8 cellular contexts compared by ENCODE assay signal in the genomic region with DNA sequence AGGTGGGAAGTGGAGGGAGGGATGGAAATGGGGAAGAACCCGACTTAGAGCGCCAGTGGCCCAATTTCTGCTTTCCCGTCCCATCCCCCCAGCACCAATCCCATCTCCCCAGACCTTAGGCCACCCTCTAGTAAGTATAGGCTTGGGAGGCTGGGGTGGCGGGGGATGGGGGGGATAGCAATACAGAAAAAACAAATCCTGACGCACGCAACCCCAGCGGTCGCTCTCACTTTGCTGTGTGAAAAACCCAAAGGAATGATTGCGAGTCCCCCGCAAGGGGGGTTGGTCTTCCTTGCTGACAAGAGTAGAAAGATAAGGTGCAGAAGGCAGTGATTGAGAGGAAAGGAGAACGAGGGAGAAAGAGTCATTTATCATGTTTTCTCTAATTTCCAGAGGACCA. TPM values are rescaled to one million over a fixed set of nuclear protein-coding genes. Genes with fewer than 3 reads are reported as not detected.
DNase-seq lines count a peak whose midpoint lies in the region; ATAC-seq and TF ChIP-seq lines count a peak whose summit lies in the region.

No MANE protein-coding gene starts in this region.

- H3K36me3 ChIP-seq in esophagus squamous epithelium (no peaks in the 10 kb centered on the region), ovary (no peaks in the 10 kb centered on the region)

- DNase-seq in D341Med (ENCODE audit: low spot score) (peak; percentile 50), NCI-H748 (lab: John Stamatoyannopoulos, UW; ENCODE audit: unreplicated experiment) (peak; percentile 67), esophagus squamous epithelium (lab: John Stamatoyannopoulos, UW) (no peak), ovary (peak in 4 of 5 donors; percentile 27 to 38 (median 34)), mucosa of gallbladder (ENCODE audit: low spot score) (no peak), T-helper 9 cell (no peak)

- H3K4me1 ChIP-seq in esophagus squamous epithelium (peaks cover 0 to 37% (median 5%) of the 10 kb centered on the region in 3 donors), ovary (ENCODE audit: insufficient read depth) (peaks cover 2% of the 10 kb centered on the region)

- no peaks in the 10 kb centered on the region for H3K9me3 ChIP-seq in esophagus squamous epithelium
- no peaks in the 10 kb centered on the region for H3K9me3 ChIP-seq in ovary

- WGBS in esophagus squamous epithelium, 2 donors = 32 to 60% methylated on average over 9 to 10 of the region's 11 CpGs
- WGBS in ovary, 3 donors = 55 to 75% (median 70%) methylated on average over 11 of the region's 11 CpGs

- H3K27ac ChIP-seq in esophagus squamous epithelium (peak overlapping the region; percentile 70 to 89 (median 80)), ovary (peak overlapping the region; percentile 47 to 63)

- peaks cover 0 to 32% (median 0%) of the 10 kb centered on the region in 4 donors for H3K27me3 ChIP-seq in esophagus squamous epithelium
- no peaks in the 10 kb centered on the region for H3K27me3 ChIP-seq in ovary

- ATAC-seq in GM19455 (IDR thresholded peaks at IDR 0.05; ENCODE audit: unreplicated experiment) (no peak), GM21737 (IDR thresholded peaks at IDR 0.05; ENCODE audit: unreplicated experiment) (no peak)

- no peak for TF ChIP-seq CTCF in esophagus squamous epithelium (IDR thresholded peaks at IDR 0.05)
- no peak for TF ChIP-seq CTCF in ovary (IDR thresholded peaks at IDR 0.05)

- TF ChIP-seq EP300 in ovary (IDR thresholded peaks at IDR 0.05) = no peak

- peak overlapping the region; percentile 53 to 74 (median 71) for H3K4me3 ChIP-seq in esophagus squamous epithelium
- H3K4me3 ChIP-seq in ovary = peak overlapping the region; percentile 43

- TF ChIP-seq POLR2A in esophagus squamous epithelium (IDR thresholded peaks at IDR 0.05) (no peak), ovary (IDR thresholded peaks at IDR 0.05) (no peak)

- intact Hi-C loops in esophagus squamous epithelium (cut with DNase I) = no loop called here
- intact Hi-C loops in ovary (cut with DNase I) = no loop called here

RNA-seq across cellular contexts. Expression of gene CPE, which starts 0.9 kb away (rescaled TPM):
- 10 to 100 TPM in 3 of 4 donors, 1 to 10 TPM in 1; 6.6 to 50.4 (median 24.1) TPM for total RNA-seq in esophagus squamous epithelium
- total RNA-seq in ovary = 100 to 1,000 TPM in 1 of 7 donors, 10 to 100 TPM in 6; 19.9 to 114 (median 37.8) TPM
- polyA plus RNA-seq in ovary = 100 to 1,000 TPM in 1 of 2 donors, 10 to 100 TPM in 1; 69.2 to 207 TPM
- 39.6 TPM for total RNA-seq in mucosa of gallbladder

RNA-seq across cellular contexts. Expression of gene MSMO1, which starts 52.2 kb away (rescaled TPM):
- total RNA-seq in esophagus squamous epithelium = 100 to 1,000 TPM; 122 to 302 (median 172) TPM
- total RNA-seq in ovary = 100 to 1,000 TPM in 1 of 7 donors, 10 to 100 TPM in 6; 19.8 to 172 (median 25.7) TPM
- 100 to 1,000 TPM in 1 of 2 donors, 10 to 100 TPM in 1; 16.7 to 199 TPM for polyA plus RNA-seq in ovary
- total RNA-seq in mucosa of gallbladder = 246 TPM

Comparison
In these comparisons a context has a peak if more than half of its experiments do, and no peak if none do; other contexts are left out.
1. DNase-seq: peak in D341Med (single experiment), NCI-H748 (single experiment) and ovary (4 of 5); none in esophagus squamous epithelium (single experiment), mucosa of gallbladder (single experiment) and T-helper 9 cell (single experiment).